In the genomic region with DNA sequence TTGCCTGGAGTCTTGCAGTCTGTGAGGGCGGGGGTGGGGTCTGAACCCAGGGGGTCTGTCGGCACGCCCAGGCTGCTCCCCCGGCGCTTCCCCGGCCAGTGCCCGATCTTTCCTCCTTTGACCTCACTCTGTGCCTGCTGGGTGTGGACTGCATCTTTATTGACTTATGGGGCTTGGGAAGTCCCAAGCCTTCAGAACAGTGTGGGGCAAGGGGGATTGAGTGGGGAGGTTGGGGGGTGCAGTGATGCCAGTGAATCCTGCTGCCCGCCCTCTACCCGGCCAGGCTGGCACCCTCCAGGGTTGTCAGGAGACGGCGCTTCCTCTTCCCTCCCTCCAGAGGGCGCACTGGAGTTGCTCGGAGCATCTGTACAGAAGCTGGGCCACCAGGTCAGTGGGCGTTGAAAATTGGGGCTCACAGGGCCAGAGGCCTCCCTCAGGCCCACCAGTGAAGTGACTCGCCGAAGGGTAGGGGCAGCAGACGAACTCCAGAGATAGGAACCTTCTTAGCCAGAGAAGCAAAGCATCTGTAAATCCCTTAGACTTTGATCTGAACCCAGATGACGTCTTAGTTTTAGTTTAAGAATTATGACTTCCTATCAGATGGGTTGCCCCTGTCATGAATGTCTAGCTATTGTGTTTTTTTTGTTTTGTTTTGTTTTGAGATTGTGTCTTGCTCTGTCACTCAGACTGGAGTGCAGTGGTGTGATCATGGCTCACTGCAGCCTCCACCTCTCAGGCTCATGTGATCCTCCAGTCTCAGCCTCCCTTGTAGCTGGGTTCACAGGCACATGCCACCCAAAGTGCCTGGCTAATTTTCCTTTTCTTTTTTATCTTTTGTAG, we compare ENCODE assay signal across 8 cellular contexts.
DNase-seq lines count a peak whose midpoint lies in the region; ATAC-seq and TF ChIP-seq lines count a peak whose summit lies in the region.

No MANE protein-coding gene starts in this region.

- TF ChIP-seq CTCF in dorsolateral prefrontal cortex (IDR thresholded peaks at IDR 0.05 in 54 of 56, conservative IDR thresholded peaks at IDR 0.05 in 2 of 56; ENCODE audit: low read depth in 1 of 56, partially characterized antibody in 56 of 56) = peak in 55 of 56 donors; percentile 41 to 84 (median 69)
- TF ChIP-seq CTCF in mucosa of descending colon (IDR thresholded peaks at IDR 0.05) = peak; percentile 68
- peak in 2 of 3 experiments; percentile 46 to 58 for TF ChIP-seq CTCF in testis (IDR thresholded peaks at IDR 0.05)

- H3K27ac ChIP-seq in dorsolateral prefrontal cortex (peak overlapping the region in 1 of 59 donors; percentile 10), testis (no peak overlapping the region)

- H3K4me1 ChIP-seq in mucosa of descending colon (ENCODE audit: low read depth) (peaks cover 3% of the 10 kb centered on the region), testis (peaks cover 4% of the 10 kb centered on the region)

- no peak for TF ChIP-seq POLR2A in testis (IDR thresholded peaks at IDR 0.05)

- ATAC-seq in mucosa of descending colon (peak; percentile 86), GM21576 (IDR thresholded peaks at IDR 0.05; ENCODE audit: unreplicated experiment) (no peak)

- intact Hi-C loops in dorsolateral prefrontal cortex (cut with DNase I) (loop anchor here in 1 of 2 donors (5.0 kb wide), 1 partner anchor 315 kb away; a partner anchor contains a TSS), mucosa of descending colon (cut with DNase I, micrococcal nuclease) (no loop called here), testis (cut with DNase I; ENCODE audit: low total_unique reads) (no loop called here)

- H3K4me3 ChIP-seq in dorsolateral prefrontal cortex (no peak overlapping the region), mucosa of descending colon (no peak overlapping the region), testis (no peak overlapping the region)

- no peaks in the 10 kb centered on the region for H3K9me3 ChIP-seq in mucosa of descending colon
- no peaks in the 10 kb centered on the region for H3K9me3 ChIP-seq in testis

- H3K36me3 ChIP-seq in mucosa of descending colon (ENCODE audit: low read depth) (no peaks in the 10 kb centered on the region), testis (ENCODE audit: low read depth, missing control alignments) (no peaks in the 10 kb centered on the region)

- WGBS in testis, 2 donors = 79 to 94% methylated on average over 4 to 18 of the region's 18 CpGs

- no peaks in the 10 kb centered on the region for H3K27me3 ChIP-seq in dorsolateral prefrontal cortex
- H3K27me3 ChIP-seq in testis = no peaks in the 10 kb centered on the region

- peak; percentile 45 for DNase-seq in EL
- DNase-seq in LoVo (ENCODE audit: low spot score) = peak; percentile 29
- DNase-seq in activated CD4-positive, alpha-beta T cell treated with anti-CD3 and anti-CD28 coated beads for 1 hour = peak; percentile 27
- DNase-seq in dorsolateral prefrontal cortex = peak in 1 of 10 donors; percentile 70
- DNase-seq in mucosa of descending colon = peak in 2 of 3 donors; percentile 61 to 65
- no peak for DNase-seq in testis
- no peak for DNase-seq in dedifferentiated amniotic fluid mesenchymal stem cell (ENCODE audit: extremely low spot score)

Comparison
In these comparisons a context has a peak if more than half of its experiments do, and no peak if none do; other contexts are left out.
1. DNase-seq: peak in EL (single experiment), LoVo (single experiment), activated CD4-positive, alpha-beta T cell treated with anti-CD3 and anti-CD28 coated beads for 1 hour (single experiment) and mucosa of descending colon (2 of 3); none in testis (single experiment) and dedifferentiated amniotic fluid mesenchymal stem cell (single experiment).
2. Peak in every context shown above with its lines, with median percentiles within 50 percentile points of each other: CTCF ChIP-seq.